1 cellular context compared by ENCODE assay signal in genomic region chr17:68533887-68534700, GRCh38.
TF ChIP-seq lines count a peak whose summit lies in the region.

No MANE protein-coding gene starts in this region.

TF ChIP-seq in SK-N-SH, 30 proteins besides CTCF, POLR2A, EP300 and RAD21 (continued from another document):
- TF ChIP-seq ZBTB33 (IDR thresholded peaks at IDR 0.05; ENCODE audit: borderline replicate concordance, low read depth) = no peak
TF ChIP-seq in SK-N-SH: peak in this region for 2.
